Comparison of ENCODE assay signal across 23 cellular contexts in genomic region chrX:103056902-103057301, GRCh38. TPM values are rescaled to one million over a fixed set of nuclear protein-coding genes. Genes with fewer than 3 reads are reported as not detected.
"Had no signal": no experiment of that assay in that cellular context is flagged by ENCODE, and none has a peak within 500 bp of the region (broad histone marks: within the 10 kb centered on the region; RNA-seq: fewer than 3 reads in every experiment).

No MANE protein-coding gene starts in this region.

- H3K4me1 ChIP-seq: esophagus muscularis mucosa, gastrocnemius medialis, right atrium auricular region, stomach, transverse colon had no signal

- H3K27ac ChIP-seq: epithelial cell of prostate, esophagus muscularis mucosa, gastrocnemius medialis, neutrophil, right atrium auricular region, stomach, thoracic aorta, transverse colon had no signal

- H3K27ac Mint-ChIP-seq: dendritic cell treated with granulocyte-macrophage colony-stimulating factor and Interleukin-4, amounts not matched to agents 40 ng/mL and 50 ng/mL, for 4 days; effector memory CD8-positive, alpha-beta T cell; immature natural killer cell; naive thymus-derived CD4-positive, alpha-beta T cell had no signal

- FAIRE-seq: keratinocyte, small intestine had no signal

- H3K27me3 ChIP-seq: neutrophil, right atrium auricular region, stomach, transverse colon had no signal

- H3K27me3 Mint-ChIP-seq: dendritic cell treated with granulocyte-macrophage colony-stimulating factor and Interleukin-4, amounts not matched to agents 40 ng/mL and 50 ng/mL, for 4 days had no signal

- H3K36me3 Mint-ChIP-seq: immature natural killer cell; naive thymus-derived CD4-positive, alpha-beta T cell had no signal

- H3K36me3 ChIP-seq: esophagus muscularis mucosa, gastrocnemius medialis, neutrophil, right atrium auricular region, stomach, thoracic aorta, transverse colon had no signal

- H3K4me3 Mint-ChIP-seq: dendritic cell treated with granulocyte-macrophage colony-stimulating factor and Interleukin-4, amounts not matched to agents 40 ng/mL and 50 ng/mL, for 4 days; effector memory CD8-positive, alpha-beta T cell; immature natural killer cell; naive thymus-derived CD4-positive, alpha-beta T cell had no signal

- H3K4me1 Mint-ChIP-seq: immature natural killer cell had no signal

- H3K4me3 ChIP-seq: esophagus muscularis mucosa, gastrocnemius medialis, right atrium auricular region, stomach, thoracic aorta, transverse colon had no signal

- DNase-seq: effector memory CD8-positive, alpha-beta T cell; gastrocnemius medialis; immature natural killer cell; left cardiac atrium; mammary epithelial cell; naive thymus-derived CD4-positive, alpha-beta T cell; posterior cingulate gyrus; small intestine; stimulated activated CD4-positive, alpha-beta T cell treated with anti-CD3 and anti-CD28 coated beads, Interleukin-12 subunit alpha, Interleukin-12 subunit beta, amount 100 ng/mL, for 4 hours; stimulated activated naive CD4-positive, alpha-beta T cell; stomach; substantia nigra; transverse colon had no signal

- H3K9me3 ChIP-seq: esophagus muscularis mucosa, gastrocnemius medialis, neutrophil, right atrium auricular region, stomach, thoracic aorta, transverse colon had no signal

- H3K9me3 Mint-ChIP-seq: dendritic cell treated with granulocyte-macrophage colony-stimulating factor and Interleukin-4, amounts not matched to agents 40 ng/mL and 50 ng/mL, for 4 days; effector memory CD8-positive, alpha-beta T cell; immature natural killer cell had no signal

- ATAC-seq: effector memory CD8-positive, alpha-beta T cell; gastrocnemius medialis; left cardiac atrium; naive thymus-derived CD4-positive, alpha-beta T cell had no signal

RNA-seq across cellular contexts. Expression of gene BEX1, which starts 7.1 kb away (rescaled TPM):
- total RNA-seq: gastrocnemius medialis had no signal
- polyA plus RNA-seq: immature natural killer cell had no signal

RNA-seq across cellular contexts. Expression of gene NXF3, which starts 36.0 kb away (rescaled TPM):
- total RNA-seq: fibroblast of villous mesenchyme; naive thymus-derived CD4-positive, alpha-beta T cell; osteocyte had no signal
- polyA plus RNA-seq: immature natural killer cell; naive thymus-derived CD4-positive, alpha-beta T cell; neural cell had no signal
